ENCODE assay signal across 21 cellular contexts in genomic region chr20:12702312-12702711, GRCh38.
DNase-seq lines count a peak whose midpoint lies in the region; ATAC-seq, FAIRE-seq and TF ChIP-seq lines count a peak whose summit lies in the region.
"Had no signal": no experiment of that assay in that cellular context is flagged by ENCODE, and none has a peak within 500 bp of the region (broad histone marks: within the 10 kb centered on the region; RNA-seq: fewer than 3 reads in every experiment).

No MANE protein-coding gene starts in this region.

- peaks cover 0 to 13% of the 10 kb centered on the region in 2 donors for H3K9me3 Mint-ChIP-seq in stimulated activated naive B cell treated with anti-CD40 and anti-IgM and Interleukin-4, amounts not matched to agents 10 μg/mL and 1 μg/mL and 100 μg/mL, for 72 hours
- H3K9me3 Mint-ChIP-seq: GM23338 had no signal

- no peak overlapping the region for H2AFZ ChIP-seq in OCI-LY3 (ENCODE audit: low read depth, low read length)
- H2AFZ ChIP-seq: GM23338 had no signal

- H3K4me2 ChIP-seq in A549 (no peak overlapping the region), OCI-LY3 (ENCODE audit: low read length) (0 out of 2 replicates have a peak overlapping the region, but pooled peaks have one; percentile 20)
- H3K4me2 ChIP-seq: BLaER1 treated with 17β-estradiol and CSF1 and Interleukin-3, amounts not matched to agents 10 nM and 100 nM; GM23338 had no signal

- no peaks in the 10 kb centered on the region for H3K36me3 Mint-ChIP-seq in stimulated activated naive B cell treated with anti-CD40 and anti-IgM and Interleukin-4, amounts not matched to agents 10 μg/mL and 1 μg/mL and 100 μg/mL, for 72 hours
- H3K36me3 Mint-ChIP-seq: CD8-positive, alpha-beta T cell had no signal

- no peak for TF ChIP-seq RAD21 in A549 (conservative IDR thresholded peaks at IDR 0.05 in 1 of 2, IDR thresholded peaks at IDR 0.05 in 1 of 2)

- H3K4me3 ChIP-seq in A549 (no peak overlapping the region), OCI-LY3 (ENCODE audit: low read length) (no peak overlapping the region), ascending aorta (no peak overlapping the region)
- H3K4me3 ChIP-seq: BLaER1 treated with 17β-estradiol and CSF1 and Interleukin-3, amounts not matched to agents 10 nM and 100 nM; GM23338; K562 had no signal

- intact Hi-C loops in ascending aorta (cut with DNase I) (no loop called here), Right ventricle myocardium inferior (cut with DNase I) (no loop called here)

- no peaks in the 10 kb centered on the region for H3K79me2 ChIP-seq in OCI-LY3 (ENCODE audit: low read length)

- TF ChIP-seq POLR2A in A549 (IDR thresholded peaks at IDR 0.05; ENCODE audit: low read length), result no peak

- no peak overlapping the region for H3K27ac Mint-ChIP-seq in stimulated activated naive B cell treated with anti-CD40 and anti-IgM and Interleukin-4, amounts not matched to agents 10 μg/mL and 1 μg/mL and 100 μg/mL, for 72 hours
- H3K27ac Mint-ChIP-seq: B cell; CD8-positive, alpha-beta T cell; GM23338; HFFc6 had no signal

- H3K36me3 ChIP-seq in OCI-LY3 (replicated peaks; ENCODE audit: low read depth, low read length), result no peaks in the 10 kb centered on the region
- no peaks in the 10 kb centered on the region for H3K36me3 ChIP-seq in ascending aorta
- H3K36me3 ChIP-seq: BLaER1 treated with 17β-estradiol and CSF1 and Interleukin-3, amounts not matched to agents 10 nM and 100 nM had no signal

- CTCF ChIA-PET in A549 (lab: Yijun Ruan, JAX), result no interaction called here

- H3K9ac ChIP-seq in OCI-LY3 (ENCODE audit: low read length), result no peak overlapping the region
- H3K9ac ChIP-seq: BLaER1 treated with 17β-estradiol and CSF1 and Interleukin-3, amounts not matched to agents 10 nM and 100 nM had no signal

- H3K27me3 ChIP-seq in OCI-LY3 (ENCODE audit: low read depth, low read length) (no peaks in the 10 kb centered on the region), ascending aorta (no peaks in the 10 kb centered on the region)
- H3K27me3 ChIP-seq: BLaER1 treated with 17β-estradiol and CSF1 and Interleukin-3, amounts not matched to agents 10 nM and 100 nM had no signal

- WGBS in A549 (ENCODE audit: missing lambda C conversion rate), result 2% methylated on average over 1 of the region's 1 CpG

- POLR2A ChIA-PET in A549 (lab: Yijun Ruan, JAX), result no interaction called here

- FAIRE-seq in A549 (lab: Jason Lieb, UNC), result peak; percentile 13
- FAIRE-seq: D721Med, HTR-8/SVneo, K562 had no signal

- TF ChIP-seq CTCF in A549 (IDR thresholded peaks at IDR 0.05), result no peak
- no peak for TF ChIP-seq CTCF in OCI-LY3 (IDR thresholded peaks at IDR 0.05; ENCODE audit: low read depth, low read length)
- TF ChIP-seq CTCF in ascending aorta (IDR thresholded peaks at IDR 0.05), result no peak

- ATAC-seq in A549 (no peak), GM19395 (IDR thresholded peaks at IDR 0.05; ENCODE audit: unreplicated experiment) (peak; percentile 61), Right ventricle myocardium inferior (no peak), HG02759 (IDR thresholded peaks at IDR 0.05; ENCODE audit: unreplicated experiment) (no peak)
- ATAC-seq in stimulated activated naive B cell treated with anti-CD40 and anti-IgM and Interleukin-4, amounts not matched to agents 10 μg/mL and 1 μg/mL and 100 μg/mL, for 72 hours (replicated peaks), result peak; percentile 89 to 94
- ATAC-seq: CD8-positive, alpha-beta T cell; GM23338; HCT116; K562 had no signal

- H4K20me1 ChIP-seq in OCI-LY3 (ENCODE audit: insufficient read depth, low read length), result no peaks in the 10 kb centered on the region
- H4K20me1 ChIP-seq: BLaER1 treated with 17β-estradiol and CSF1 and Interleukin-3, amounts not matched to agents 10 nM and 100 nM had no signal

- H3K9me3 ChIP-seq in A549 (no peaks in the 10 kb centered on the region), OCI-LY3 (ENCODE audit: insufficient read depth, low read length) (no peaks in the 10 kb centered on the region), ascending aorta (no peaks in the 10 kb centered on the region)
- H3K9me3 ChIP-seq: BLaER1 treated with 17β-estradiol and CSF1 and Interleukin-3, amounts not matched to agents 10 nM and 100 nM had no signal

- TF ChIP-seq EP300 in A549 (IDR thresholded peaks at IDR 0.05), result no peak

- no peak for DNase-seq in A549 (ENCODE audit: low read depth in 1 of 2, low spot score in 1 of 2)
- DNase-seq in stimulated activated naive B cell treated with anti-CD40 and anti-IgM and Interleukin-4, amounts not matched to agents 10 μg/mL and 1 μg/mL and 100 μg/mL, for 72 hours, result peak; percentile 0
- DNase-seq in ascending aorta (ENCODE audit: low spot score in 2 of 2), result no peak
- DNase-seq in Right ventricle myocardium inferior (ENCODE audit: missing footprints), result no peak
- DNase-seq: 8988T; CD8-positive, alpha-beta T cell; COR-L47; GDM1; H7; HFFc6; IMR-90 had no signal

- H3K4me1 Mint-ChIP-seq in stimulated activated naive B cell treated with anti-CD40 and anti-IgM and Interleukin-4, amounts not matched to agents 10 μg/mL and 1 μg/mL and 100 μg/mL, for 72 hours, result no peaks in the 10 kb centered on the region
- H3K4me1 Mint-ChIP-seq: B cell had no signal

- no peaks in the 10 kb centered on the region for H3K4me1 ChIP-seq in A549
- peaks cover 8% of the 10 kb centered on the region for H3K4me1 ChIP-seq in OCI-LY3 (ENCODE audit: low read length)
- H3K4me1 ChIP-seq in ascending aorta, result no peaks in the 10 kb centered on the region

- H3K4me3 Mint-ChIP-seq in stimulated activated naive B cell treated with anti-CD40 and anti-IgM and Interleukin-4, amounts not matched to agents 10 μg/mL and 1 μg/mL and 100 μg/mL, for 72 hours, result no peak overlapping the region
- H3K4me3 Mint-ChIP-seq: B cell; CD8-positive, alpha-beta T cell; GM23338; HFFc6 had no signal

- H3K27me3 Mint-ChIP-seq in stimulated activated naive B cell treated with anti-CD40 and anti-IgM and Interleukin-4, amounts not matched to agents 10 μg/mL and 1 μg/mL and 100 μg/mL, for 72 hours, result no peaks in the 10 kb centered on the region
- H3K27me3 Mint-ChIP-seq: B cell had no signal

- no peak overlapping the region for H3K27ac ChIP-seq in A549
- H3K27ac ChIP-seq in OCI-LY3 (ENCODE audit: low read length), result no peak overlapping the region
- no peak overlapping the region for H3K27ac ChIP-seq in ascending aorta
- H3K27ac ChIP-seq: BLaER1 treated with 17β-estradiol and CSF1 and Interleukin-3, amounts not matched to agents 10 nM and 100 nM had no signal

TF ChIP-seq in A549, 52 proteins besides CTCF, POLR2A, EP300 and RAD21:
- TF ChIP-seq CEBPB (IDR thresholded peaks at IDR 0.05), result no peak
- TF ChIP-seq RARB (CRISPR knock-in tag; IDR thresholded peaks at IDR 0.05), result no peak
- no peak for TF ChIP-seq PBX3 (IDR thresholded peaks at IDR 0.05)
- TF ChIP-seq ZC3H11A (IDR thresholded peaks at IDR 0.05), result no peak
- no peak for TF ChIP-seq HOXB13 (CRISPR knock-in tag; IDR thresholded peaks at IDR 0.05; ENCODE audit: low read depth)
- no peak for TF ChIP-seq CHD2 (IDR thresholded peaks at IDR 0.05; ENCODE audit: low read length, partially characterized antibody)
- no peak for TF ChIP-seq ZNF302 (CRISPR knock-in tag; IDR thresholded peaks at IDR 0.05)
- TF ChIP-seq HOXB5 (CRISPR knock-in tag; IDR thresholded peaks at IDR 0.05), result no peak
- TF ChIP-seq TFCP2L1 (CRISPR knock-in tag; IDR thresholded peaks at IDR 0.05), result no peak

Comparison
In these comparisons a context has a peak if more than half of its experiments do, and no peak if none do; other contexts are left out.
1. ATAC-seq: peak in GM19395 (single experiment) and stimulated activated naive B cell treated with anti-CD40 and anti-IgM and Interleukin-4, amounts not matched to agents 10 μg/mL and 1 μg/mL and 100 μg/mL, for 72 hours (2 of 2); none in A549 (0 of 2), Right ventricle myocardium inferior (single experiment) and HG02759 (single experiment).